Comparison of ENCODE assay signal across 8 cellular contexts in genomic region chr1:61337471-61337870, GRCh38.
DNase-seq lines count a peak whose midpoint lies in the region; ATAC-seq, FAIRE-seq and TF ChIP-seq lines count a peak whose summit lies in the region.

No MANE protein-coding gene starts in this region.

- H3K4me1 ChIP-seq in GM23338 (ENCODE audit: insufficient read depth) (peaks cover 23% of the 10 kb centered on the region), astrocyte (ENCODE audit: insufficient read depth, low read length) (peaks cover 13% of the 10 kb centered on the region), hepatocyte (ENCODE audit: insufficient read depth) (peaks cover 14% of the 10 kb centered on the region), BE2C (peaks cover 11% of the 10 kb centered on the region)

- H3K4me2 ChIP-seq in GM23338 (peak overlapping the region; percentile 45; the same call in 1 of the 2 replicates), astrocyte (ENCODE audit: low read length) (peak overlapping the region; percentile 68), hepatocyte (peak overlapping the region; percentile 49)

- peak; percentile 21 for ATAC-seq in GM23338
- ATAC-seq in GM21360 (IDR thresholded peaks at IDR 0.05; ENCODE audit: unreplicated experiment) = no peak
- no peak for ATAC-seq in activated CD4-positive, CD25-positive, alpha-beta regulatory T cell treated with anti-CD3 and anti-CD28 coated beads, Interleukin-2, amount 50 U/mL, for 24 hours

- H3K27ac ChIP-seq in GM23338 (ENCODE audit: low read depth) (0 out of 2 replicates have a peak overlapping the region, but pooled peaks have one; percentile 11), astrocyte (ENCODE audit: low read depth, low read length) (peak overlapping the region; percentile 11), hepatocyte (peak overlapping the region; percentile 84)

- H3K9me2 ChIP-seq in GM23338 (ENCODE audit: insufficient read depth) (no peaks in the 10 kb centered on the region), hepatocyte (replicated peaks; ENCODE audit: insufficient read depth) (no peaks in the 10 kb centered on the region)

- TF ChIP-seq CTCF in GM23338 (conservative IDR thresholded peaks at IDR 0.05; ENCODE audit: low read depth in 2 of 2) (0 out of 4 replicates have a peak, but pooled peaks of 1 of the 2 experiments have one; percentile 5), astrocyte (IDR thresholded peaks at IDR 0.05; ENCODE audit: insufficient read depth, low read depth, low read length) (no peak), hepatocyte (IDR thresholded peaks at IDR 0.05; ENCODE audit: poor library complexity) (no peak), BE2C (IDR thresholded peaks at IDR 0.05; ENCODE audit: low read depth, low read length) (no peak; the same call in 1 of the 2 replicates)

- DNase-seq in GM23338 (ENCODE audit: low spot score) (peak; percentile 16), astrocyte (ENCODE audit: low read depth) (peak; percentile 1), hepatocyte (ENCODE audit: low spot score) (peak; percentile 19), retina (peak; percentile 29), BE2C (no peak), GF-D8 (lab: John Stamatoyannopoulos, UW) (no peak)

- H3K27me3 Mint-ChIP-seq in GM23338 (ENCODE audit: insufficient read depth, low read depth, poor library complexity) = peaks cover 3% of the 10 kb centered on the region
- H3K27me3 Mint-ChIP-seq in astrocyte (ENCODE audit: low read depth, unreplicated experiment) = no peaks in the 10 kb centered on the region

- H3K4me3 ChIP-seq in GM23338 (no peak overlapping the region), astrocyte (ENCODE audit: insufficient read depth, low read depth, low read length) (no peak overlapping the region), hepatocyte (no peak overlapping the region), BE2C (ENCODE audit: low read depth, low read length) (no peak overlapping the region)

- H3K9me3 Mint-ChIP-seq in GM23338 (no peaks in the 10 kb centered on the region), astrocyte (ENCODE audit: unreplicated experiment) (no peaks in the 10 kb centered on the region)

- H3F3A ChIP-seq in GM23338 (replicated peaks; ENCODE audit: low read depth) = no peaks in the 10 kb centered on the region

- H3K79me2 ChIP-seq in GM23338 (replicated peaks; ENCODE audit: insufficient read depth) = no peaks in the 10 kb centered on the region
- no peaks in the 10 kb centered on the region for H3K79me2 ChIP-seq in astrocyte (ENCODE audit: insufficient read depth, low read length)
- H3K79me2 ChIP-seq in hepatocyte = peaks cover 3% of the 10 kb centered on the region

- H2AFZ ChIP-seq in GM23338 (no peak overlapping the region; the same call in 1 of the 2 replicates), astrocyte (ENCODE audit: low read depth, low read length) (no peak overlapping the region), hepatocyte (no peak overlapping the region)

- H3K9me3 ChIP-seq in astrocyte (ENCODE audit: insufficient read depth, low read depth, low read length) = peaks cover 2% of the 10 kb centered on the region
- no peaks in the 10 kb centered on the region for H3K9me3 ChIP-seq in hepatocyte (ENCODE audit: low read depth)
- no peaks in the 10 kb centered on the region for H3K9me3 ChIP-seq in BE2C

- H3K36me3 Mint-ChIP-seq in GM23338 (ENCODE audit: low read depth) (no peaks in the 10 kb centered on the region), astrocyte (ENCODE audit: low read depth, unreplicated experiment) (no peaks in the 10 kb centered on the region)

- H3K27ac Mint-ChIP-seq in GM23338 (peak overlapping the region; percentile 19; the same call in 1 of the 2 replicates), astrocyte (ENCODE audit: unreplicated experiment) (peak overlapping the region; percentile 96)

- H3K36me3 ChIP-seq in GM23338 (ENCODE audit: insufficient read depth) (no peaks in the 10 kb centered on the region), astrocyte (ENCODE audit: insufficient read depth, low read length) (no peaks in the 10 kb centered on the region), hepatocyte (replicated peaks; ENCODE audit: insufficient read depth, low read depth) (no peaks in the 10 kb centered on the region), BE2C (no peaks in the 10 kb centered on the region)

- H4K20me1 ChIP-seq in GM23338 (replicated peaks; ENCODE audit: insufficient read depth) (no peaks in the 10 kb centered on the region), astrocyte (ENCODE audit: insufficient read depth, low read length) (peaks cover 15% of the 10 kb centered on the region), hepatocyte (ENCODE audit: insufficient read depth, poor library complexity, severe bottlenecking) (no peaks in the 10 kb centered on the region)

- 40% methylated on average over 1 of the region's 1 CpG for WGBS in hepatocyte (ENCODE audit: low lambda C conversion rate, missing lambda C conversion rate)

- peaks cover 25% of the 10 kb centered on the region for H3K4me1 Mint-ChIP-seq in GM23338
- H3K4me1 Mint-ChIP-seq in astrocyte (ENCODE audit: low read depth, unreplicated experiment) = peaks cover 24% of the 10 kb centered on the region

- H3K27me3 ChIP-seq in GM23338 (ENCODE audit: insufficient read depth) (no peaks in the 10 kb centered on the region), astrocyte (ENCODE audit: insufficient read depth, low read length) (peaks cover 78% of the 10 kb centered on the region), hepatocyte (no peaks in the 10 kb centered on the region), BE2C (no peaks in the 10 kb centered on the region)

- no peak for FAIRE-seq in astrocyte (lab: Jason Lieb, UNC)

- no peak overlapping the region for H3K4me3 Mint-ChIP-seq in GM23338
- H3K4me3 Mint-ChIP-seq in astrocyte (ENCODE audit: unreplicated experiment) = no peak overlapping the region

- H3K9ac ChIP-seq in astrocyte (ENCODE audit: low read length) = no peak overlapping the region

TF ChIP-seq in GM23338, 12 proteins besides CTCF, POLR2A, EP300 and RAD21 (continues in another document):
- TF ChIP-seq, protein P1, sequence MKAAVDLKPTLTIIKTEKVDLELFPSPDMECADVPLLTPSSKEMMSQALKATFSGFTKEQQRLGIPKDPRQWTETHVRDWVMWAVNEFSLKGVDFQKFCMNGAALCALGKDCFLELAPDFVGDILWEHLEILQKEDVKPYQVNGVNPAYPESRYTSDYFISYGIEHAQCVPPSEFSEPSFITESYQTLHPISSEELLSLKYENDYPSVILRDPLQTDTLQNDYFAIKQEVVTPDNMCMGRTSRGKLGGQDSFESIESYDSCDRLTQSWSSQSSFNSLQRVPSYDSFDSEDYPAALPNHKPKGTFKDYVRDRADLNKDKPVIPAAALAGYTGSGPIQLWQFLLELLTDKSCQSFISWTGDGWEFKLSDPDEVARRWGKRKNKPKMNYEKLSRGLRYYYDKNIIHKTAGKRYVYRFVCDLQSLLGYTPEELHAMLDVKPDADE (IDR thresholded peaks at IDR 0.05) = no peak
- TF ChIP-seq ZNF114 (CRISPR knock-in tag; IDR thresholded peaks at IDR 0.05) = no peak
- TF ChIP-seq REST (IDR thresholded peaks at IDR 0.05; ENCODE audit: unreplicated experiment) = no peak
- no peak for TF ChIP-seq STAT1 (IDR thresholded peaks at IDR 0.05; ENCODE audit: unreplicated experiment)

Comparison
In these comparisons a context has a peak if more than half of its experiments do, and no peak if none do; other contexts are left out.
1. DNase-seq: peak in GM23338 (single experiment), astrocyte (single experiment), hepatocyte (single experiment) and retina (single experiment); none in BE2C (single experiment) and GF-D8 (single experiment).
2. H3K27ac ChIP-seq: peak in every context shown above with its lines; median percentile 84 in hepatocyte; 11 in GM23338; 11 in astrocyte.
3. Peak in every context shown above with its lines, with median percentiles within 50 percentile points of each other: H3K4me2 ChIP-seq.